Comparison of ENCODE assay signal across 34 cellular contexts in genomic region chr9:20753761-20754160, GRCh38.
DNase-seq lines count a peak whose midpoint lies in the region; ATAC-seq, FAIRE-seq and TF ChIP-seq lines count a peak whose summit lies in the region.
"Had no signal": no experiment of that assay in that cellular context is flagged by ENCODE, and none has a peak within 500 bp of the region (broad histone marks: within the 10 kb centered on the region; RNA-seq: fewer than 3 reads in every experiment).

No MANE protein-coding gene starts in this region.

- H3K27ac ChIP-seq in astrocyte (ENCODE audit: low read depth, low read length) (no peak overlapping the region), ascending aorta (no peak overlapping the region), Peyer's patch (no peak overlapping the region)
- H3K27ac ChIP-seq: adrenal gland, heart right ventricle, lower lobe of right lung, ovary, skin epidermis, upper lobe of right lung had no signal

- H3K9me3 ChIP-seq in astrocyte (ENCODE audit: insufficient read depth, low read depth, low read length) (no peaks in the 10 kb centered on the region), ascending aorta (no peaks in the 10 kb centered on the region), Peyer's patch (no peaks in the 10 kb centered on the region)
- H3K9me3 ChIP-seq: adrenal gland, heart right ventricle, lower lobe of right lung, ovary, upper lobe of right lung had no signal

- DNase-seq in AG08395 (ENCODE audit: low spot score): peak; percentile 20
- no peak for DNase-seq in H54 (ENCODE audit: insufficient read length, low spot score)
- DNase-seq in astrocyte (ENCODE audit: low read depth): peak; percentile 64
- DNase-seq in fibroblast of peridontal ligament (ENCODE audit: extremely low read depth): peak; percentile 41
- DNase-seq in ascending aorta (ENCODE audit: low spot score in 2 of 2): no peak
- DNase-seq in left cardiac atrium: no peak
- no peak for DNase-seq in Peyer's patch
- DNase-seq: 8988T; activated CD4-positive, alpha-beta T cell treated with anti-CD3 and anti-CD28 coated beads for 36 hours; activated CD8-positive, alpha-beta T cell treated with anti-CD3 and anti-CD28 coated beads, Interleukin-2, amount 10 ng/mL, durations not matched to agents 7 days and 5 days; activated naive CD4-positive, alpha-beta T cell treated with anti-CD3 and anti-CD28 coated beads, Interleukin-2, amount 10 ng/mL, durations not matched to agents 7 days and 5 days; adrenal gland; Calu3; CD4-positive, CD25-positive, alpha-beta regulatory T cell; DMS79 treated with DMSO at 0.1 percent for 48 hours; effector CD8-positive, alpha-beta T cell; erythroblast; heart right ventricle; lower lobe of right lung; NCI-H1436 treated with DMSO at 0.1 percent for 48 hours; NCI-H2081 treated with DMSO at 0.1 percent for 48 hours; NCI-H2227 treated with DMSO at 0.1 percent for 48 hours; NCI-H526; ovary; SHP77 treated with DMSO at 0.1 percent for 48 hours; stimulated activated naive CD4-positive, alpha-beta T cell; upper lobe of right lung had no signal

- no peaks in the 10 kb centered on the region for H3K36me3 ChIP-seq in astrocyte (ENCODE audit: insufficient read depth, low read length)
- H3K36me3 ChIP-seq in ascending aorta: peaks cover 0 to 7% of the 10 kb centered on the region in 2 donors
- H3K36me3 ChIP-seq in Peyer's patch: no peaks in the 10 kb centered on the region
- H3K36me3 ChIP-seq: adrenal gland, ovary, upper lobe of right lung had no signal

- H3K4me3 Mint-ChIP-seq in astrocyte (ENCODE audit: unreplicated experiment): no peak overlapping the region
- H3K4me3 Mint-ChIP-seq: activated CD4-positive, alpha-beta T cell treated with anti-CD3 and anti-CD28 coated beads for 36 hours; activated CD8-positive, alpha-beta T cell treated with anti-CD3 and anti-CD28 coated beads, Interleukin-2, amount 10 ng/mL, durations not matched to agents 7 days and 5 days; activated naive CD4-positive, alpha-beta T cell treated with anti-CD3 and anti-CD28 coated beads, Interleukin-2, amount 10 ng/mL, durations not matched to agents 7 days and 5 days; CD4-positive, CD25-positive, alpha-beta regulatory T cell; natural killer cell treated with Interleukin-12 subunit alpha and Interleukin-12 subunit beta and Interleukin-15 and Interleukin-18, amount 100 ng/mL, for 72 hours; T-helper 2 cell treated with Interferon-gamma antibody and Interleukin-4, amounts not matched to agents 5 μg/mL and 100 μg/mL, for 36 hours had no signal

- TF ChIP-seq POLR2A in H54 (IDR thresholded peaks at IDR 0.05; ENCODE audit: low read depth, low read length) (no peak), Peyer's patch (IDR thresholded peaks at IDR 0.05) (no peak)

- no peak overlapping the region for H2AFZ ChIP-seq in astrocyte (ENCODE audit: low read depth, low read length)

- H3K36me3 Mint-ChIP-seq in astrocyte (ENCODE audit: low read depth, unreplicated experiment): peaks cover 7% of the 10 kb centered on the region

- ATAC-seq in left cardiac atrium: no peak
- ATAC-seq in GM18498 (IDR thresholded peaks at IDR 0.05; ENCODE audit: unreplicated experiment): no peak
- ATAC-seq: activated CD4-positive, alpha-beta T cell treated with anti-CD3 and anti-CD28 coated beads for 36 hours; activated CD8-positive, alpha-beta T cell treated with anti-CD3 and anti-CD28 coated beads, Interleukin-2, amount 10 ng/mL, durations not matched to agents 7 days and 5 days; heart right ventricle; lower lobe of right lung; natural killer cell treated with Interleukin-12 subunit alpha and Interleukin-12 subunit beta and Interleukin-15 and Interleukin-18, amount 100 ng/mL, for 72 hours; upper lobe of right lung had no signal

- TF ChIP-seq CTCF in astrocyte (IDR thresholded peaks at IDR 0.05; ENCODE audit: insufficient read depth, low read depth, low read length) (no peak), ascending aorta (IDR thresholded peaks at IDR 0.05) (no peak), Peyer's patch (IDR thresholded peaks at IDR 0.05) (no peak)

- H3K27ac Mint-ChIP-seq in astrocyte (ENCODE audit: unreplicated experiment): no peak overlapping the region
- H3K27ac Mint-ChIP-seq: activated CD4-positive, alpha-beta T cell treated with anti-CD3 and anti-CD28 coated beads for 36 hours; activated CD8-positive, alpha-beta T cell treated with anti-CD3 and anti-CD28 coated beads, Interleukin-2, amount 10 ng/mL, durations not matched to agents 7 days and 5 days; activated naive CD4-positive, alpha-beta T cell treated with anti-CD3 and anti-CD28 coated beads, Interleukin-2, amount 10 ng/mL, durations not matched to agents 7 days and 5 days; CD4-positive, CD25-positive, alpha-beta regulatory T cell; IgD-negative memory B cell; natural killer cell treated with Interleukin-12 subunit alpha and Interleukin-12 subunit beta and Interleukin-15 and Interleukin-18, amount 100 ng/mL, for 72 hours; T-helper 2 cell treated with Interferon-gamma antibody and Interleukin-4, amounts not matched to agents 5 μg/mL and 100 μg/mL, for 36 hours had no signal

- FAIRE-seq in H54 (lab: Jason Lieb, UNC) (peak; percentile 33), astrocyte (lab: Jason Lieb, UNC) (no peak)
- FAIRE-seq: colon, frontal cortex had no signal

- no peaks in the 10 kb centered on the region for H3K9me3 Mint-ChIP-seq in astrocyte (ENCODE audit: unreplicated experiment)
- H3K9me3 Mint-ChIP-seq: natural killer cell treated with Interleukin-12 subunit alpha and Interleukin-12 subunit beta and Interleukin-15 and Interleukin-18, amount 100 ng/mL, for 72 hours; T-helper 2 cell treated with Interferon-gamma antibody and Interleukin-4, amounts not matched to agents 5 μg/mL and 100 μg/mL, for 36 hours had no signal

- H3K4me1 ChIP-seq in astrocyte (ENCODE audit: insufficient read depth, low read length) (peaks cover 13% of the 10 kb centered on the region), ascending aorta (peaks cover 0 to 3% of the 10 kb centered on the region in 2 donors), Peyer's patch (no peaks in the 10 kb centered on the region)
- H3K4me1 ChIP-seq: lower lobe of right lung, upper lobe of right lung had no signal

- H4K20me1 ChIP-seq in astrocyte (ENCODE audit: insufficient read depth, low read length): peaks cover 23% of the 10 kb centered on the region

- no peak overlapping the region for H3K4me3 ChIP-seq in astrocyte (ENCODE audit: insufficient read depth, low read depth, low read length)
- H3K4me3 ChIP-seq in ascending aorta: no peak overlapping the region
- no peak overlapping the region for H3K4me3 ChIP-seq in Peyer's patch
- H3K4me3 ChIP-seq: adrenal gland, heart right ventricle, lower lobe of right lung, ovary, skin epidermis, upper lobe of right lung had no signal

- H3K79me2 ChIP-seq in astrocyte (ENCODE audit: insufficient read depth, low read length): no peaks in the 10 kb centered on the region

- intact Hi-C loops in ascending aorta (cut with DNase I) (no loop called here), left cardiac atrium (cut with DNase I) (no loop called here)

- no peaks in the 10 kb centered on the region for H3K27me3 ChIP-seq in astrocyte (ENCODE audit: insufficient read depth, low read length)
- no peaks in the 10 kb centered on the region for H3K27me3 ChIP-seq in ascending aorta
- H3K27me3 ChIP-seq in Peyer's patch: no peaks in the 10 kb centered on the region
- H3K27me3 ChIP-seq: adrenal gland, heart right ventricle, ovary, upper lobe of right lung had no signal

- no peak overlapping the region for H3K9ac ChIP-seq in astrocyte (ENCODE audit: low read length)

- H3K27me3 Mint-ChIP-seq in astrocyte (ENCODE audit: low read depth, unreplicated experiment): no peaks in the 10 kb centered on the region
- H3K27me3 Mint-ChIP-seq: activated CD4-positive, alpha-beta T cell treated with anti-CD3 and anti-CD28 coated beads for 36 hours; activated naive CD4-positive, alpha-beta T cell treated with anti-CD3 and anti-CD28 coated beads, Interleukin-2, amount 10 ng/mL, durations not matched to agents 7 days and 5 days; CD4-positive, CD25-positive, alpha-beta regulatory T cell; IgD-negative memory B cell; natural killer cell treated with Interleukin-12 subunit alpha and Interleukin-12 subunit beta and Interleukin-15 and Interleukin-18, amount 100 ng/mL, for 72 hours had no signal

- H3K4me2 ChIP-seq in astrocyte (ENCODE audit: low read length): no peak overlapping the region

- H3K4me1 Mint-ChIP-seq in astrocyte (ENCODE audit: low read depth, unreplicated experiment): peaks cover 9% of the 10 kb centered on the region
- H3K4me1 Mint-ChIP-seq: activated CD4-positive, alpha-beta T cell treated with anti-CD3 and anti-CD28 coated beads for 36 hours; activated naive CD4-positive, alpha-beta T cell treated with anti-CD3 and anti-CD28 coated beads, Interleukin-2, amount 10 ng/mL, durations not matched to agents 7 days and 5 days had no signal

Comparison
In these comparisons a context has a peak if more than half of its experiments do, and no peak if none do; other contexts are left out.
1. DNase-seq: peak in AG08395 (single experiment), astrocyte (single experiment) and fibroblast of peridontal ligament (single experiment); none in H54 (single experiment), ascending aorta (0 of 2), left cardiac atrium (single experiment) and Peyer's patch (0 of 3).